Comparison of ENCODE assay signal across 8 cellular contexts in the genomic region with DNA sequence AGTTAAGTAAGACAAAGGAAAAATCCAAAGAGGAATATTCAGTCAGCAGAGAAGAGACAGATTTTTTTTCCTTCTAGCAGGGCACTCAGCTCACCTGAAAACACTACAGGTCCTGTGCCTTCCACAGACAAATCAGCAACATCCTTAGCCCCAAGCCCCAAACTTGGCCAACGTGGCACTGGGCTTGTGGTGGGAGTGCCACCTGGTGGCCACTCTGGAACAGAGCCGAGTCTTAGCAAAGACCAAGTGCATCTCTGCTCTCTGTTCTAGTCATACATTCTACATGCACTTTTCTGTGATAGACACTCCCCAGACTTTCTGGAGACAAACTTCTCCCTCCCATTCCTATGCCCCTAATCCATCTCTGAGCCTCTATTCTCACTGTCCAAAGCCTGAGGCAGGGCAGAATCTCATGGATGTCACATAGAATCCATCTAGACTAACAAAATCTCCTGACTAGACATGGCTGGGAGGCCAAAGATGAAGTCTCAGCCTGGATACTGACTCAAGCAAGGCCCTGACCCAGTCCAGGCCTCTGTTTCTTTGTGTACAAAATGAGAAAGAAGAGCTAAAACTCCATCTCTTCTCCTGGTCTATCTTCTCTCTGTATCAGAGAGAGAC. TPM values are rescaled to one million over a fixed set of nuclear protein-coding genes. Genes with fewer than 3 reads are reported as not detected.
DNase-seq lines count a peak whose midpoint lies in the region; TF ChIP-seq lines count a peak whose summit lies in the region.

No MANE protein-coding gene starts in this region.

- H3K4me1 ChIP-seq in vagina, result no peaks in the 10 kb centered on the region

- H3K27me3 ChIP-seq in vagina, result no peaks in the 10 kb centered on the region

- no peaks in the 10 kb centered on the region for H3K36me3 ChIP-seq in vagina

- no peak overlapping the region for H3K4me3 Mint-ChIP-seq in glutamatergic neuron (ENCODE audit: unreplicated experiment)

- H3K27me3 Mint-ChIP-seq in glutamatergic neuron (ENCODE audit: unreplicated experiment), result peaks cover 15% of the 10 kb centered on the region

- DNase-seq in SIG-M5 treated with dmso at 0.1 percent for 504 hours (lab: John Stamatoyannopoulos, UW; ENCODE audit: unreplicated experiment) (peak; percentile 66), SIG-M5 (lab: John Stamatoyannopoulos, UW) (no peak), NAMALWA (ENCODE audit: low spot score) (peak; percentile 88), SW480 (ENCODE audit: low spot score) (peak; percentile 72), glutamatergic neuron (peak; percentile 83), posterior vena cava (ENCODE audit: low spot score) (peak; percentile 89), vagina (ENCODE audit: extremely low spot score in 2 of 2) (no peak)
- DNase-seq in activated naive CD4-positive, alpha-beta T cell treated with anti-CD3 and anti-CD28 coated beads, Interleukin-2, amount 50 U/mL, for 16 hours, result peak; percentile 79

- H3K27ac ChIP-seq in vagina, result no peak overlapping the region

- H3K9me3 ChIP-seq in vagina, result no peaks in the 10 kb centered on the region

- intact Hi-C loops in posterior vena cava (cut with DNase I) (loop anchor here (2.0 kb wide), 2 partner anchors 62 to 66 kb away; no protein-coding TSS in a partner anchor), vagina (cut with DNase I) (no loop called here)

- H3K27ac Mint-ChIP-seq in glutamatergic neuron (ENCODE audit: unreplicated experiment), result no peak overlapping the region

- no peaks in the 10 kb centered on the region for H3K9me3 Mint-ChIP-seq in glutamatergic neuron (ENCODE audit: unreplicated experiment)

- TF ChIP-seq POLR2A in vagina (IDR thresholded peaks at IDR 0.05), result no peak

- TF ChIP-seq CTCF in glutamatergic neuron (IDR thresholded peaks at IDR 0.05; ENCODE audit: partially characterized antibody, unreplicated experiment), result peak; percentile 85
- peak; percentile 74 to 86 (median 78) for TF ChIP-seq CTCF in vagina (IDR thresholded peaks at IDR 0.05)

- H3K4me1 Mint-ChIP-seq in glutamatergic neuron (ENCODE audit: low read depth, unreplicated experiment), result peaks cover 11% of the 10 kb centered on the region

- no peaks in the 10 kb centered on the region for H3K36me3 Mint-ChIP-seq in glutamatergic neuron (ENCODE audit: unreplicated experiment)

- no peak overlapping the region for H3K4me3 ChIP-seq in vagina

RNA-seq across cellular contexts. Expression of gene SEMA7A, which starts 5.0 kb away (rescaled TPM):
- 16.2 TPM for total RNA-seq in glutamatergic neuron (ENCODE audit: unreplicated experiment)
- total RNA-seq in posterior vena cava, result 1 to 10 TPM; 1.2 to 2.0 TPM
- total RNA-seq in vagina, result 3.9 TPM

RNA-seq across cellular contexts. Expression of gene UBL7, which starts 22.2 kb away (rescaled TPM):
- total RNA-seq in glutamatergic neuron (ENCODE audit: unreplicated experiment), result 62.6 TPM
- total RNA-seq in posterior vena cava, result 10 to 100 TPM; 24.8 to 25.9 TPM
- total RNA-seq in vagina, result 39.8 TPM

Comparison
In these comparisons a context has a peak if more than half of its experiments do, and no peak if none do; other contexts are left out.
1. DNase-seq: peak in SIG-M5 treated with dmso at 0.1 percent for 504 hours (single experiment), NAMALWA (single experiment), SW480 (single experiment), activated naive CD4-positive, alpha-beta T cell treated with anti-CD3 and anti-CD28 coated beads, Interleukin-2, amount 50 U/mL, for 16 hours (single experiment), glutamatergic neuron (single experiment) and posterior vena cava (single experiment); none in SIG-M5 (single experiment) and vagina (0 of 2).